In genomic region chr15:42720071-42720470, GRCh38 we compare ENCODE assay signal across 24 cellular contexts. TPM values are rescaled to one million over a fixed set of nuclear protein-coding genes. Genes with fewer than 3 reads are reported as not detected.
A peak's percentile ranks its signal among the peaks of the same experiment; 100 is the strongest.
DNase-seq lines count a peak whose midpoint lies in the region; ATAC-seq, FAIRE-seq and TF ChIP-seq lines count a peak whose summit lies in the region.
"Had no signal": no experiment of that assay in that cellular context is flagged by ENCODE, and none has a peak within 500 bp of the region (broad histone marks: within the 10 kb centered on the region; RNA-seq: fewer than 3 reads in every experiment).

No MANE protein-coding gene starts in this region.

- no peak for DNase-seq in CD8-positive, alpha-beta memory T cell
- DNase-seq in RWPE1 (ENCODE audit: low spot score) = no peak
- DNase-seq in bronchial epithelial cell (ENCODE audit: low read depth) = no peak
- peak; percentile 61 for DNase-seq in osteoblast (ENCODE audit: insufficient read length, low spot score, missing footprints)
- no peak for DNase-seq in activated CD4-positive, alpha-beta memory T cell treated with anti-CD3 and anti-CD28 coated beads for 36 hours
- no peak for DNase-seq in H4 (ENCODE audit: low spot score)
- DNase-seq: activated CD4-positive, alpha-beta T cell treated with anti-CD3 and anti-CD28 coated beads, Interleukin-2, amount 50 U/mL, for 48 hours; activated naive CD4-positive, alpha-beta T cell; activated T-cell treated with anti-CD3 and anti-CD28 coated beads for 4 hours; foreskin keratinocyte; mesendoderm; NCI-H1436 treated with DMSO at 0.1 percent for 48 hours; NK-92 treated with Interleukin-12 subunit alpha and Interleukin-12 subunit beta, amount 100 ng/mL, for 24 hours; right cardiac atrium; stimulated activated CD4-positive, alpha-beta T cell treated with anti-CD3 and anti-CD28 coated beads, Interleukin-4, amount 100 ng/mL, for 24 hours; stimulated activated naive CD4-positive, alpha-beta T cell treated with Interleukin-2 at 50 U/mL for 16 hours; thyroid gland had no signal

- no peak overlapping the region for H3K27ac ChIP-seq in CD8-positive, alpha-beta memory T cell (ENCODE audit: low read depth, low read length)
- H3K27ac ChIP-seq in RWPE1 = peak overlapping the region; percentile 12; the same call in 1 of the 2 replicates
- H3K27ac ChIP-seq in osteoblast (ENCODE audit: low read depth, low read length) = no peak overlapping the region
- H3K27ac ChIP-seq: KMS-11, pancreas, thyroid gland had no signal

- intact Hi-C loops in activated CD4-positive, alpha-beta memory T cell treated with anti-CD3 and anti-CD28 coated beads for 36 hours (cut with micrococcal nuclease) = no loop called here

- no peaks in the 10 kb centered on the region for H3K9me3 ChIP-seq in CD8-positive, alpha-beta memory T cell (ENCODE audit: low read length)
- H3K9me3 ChIP-seq in osteoblast (ENCODE audit: low read depth, low read length) = no peaks in the 10 kb centered on the region
- H3K9me3 ChIP-seq: pancreas, thyroid gland had no signal

- H3K27me3 ChIP-seq in CD8-positive, alpha-beta memory T cell (ENCODE audit: insufficient read depth, low read length, poor library complexity, severe bottlenecking) = no peaks in the 10 kb centered on the region
- H3K27me3 ChIP-seq in bronchial epithelial cell (ENCODE audit: control insufficient read depth, insufficient read depth, low read length) (no peaks in the 10 kb centered on the region), osteoblast (ENCODE audit: insufficient read depth, low read length) (no peaks in the 10 kb centered on the region)
- H3K27me3 ChIP-seq: foreskin keratinocyte, pancreas, thyroid gland had no signal

- no peak for ATAC-seq in HG03571 (IDR thresholded peaks at IDR 0.05; ENCODE audit: unreplicated experiment)
- ATAC-seq: pancreas, right cardiac atrium had no signal

- H3K79me2 ChIP-seq in osteoblast (ENCODE audit: insufficient read depth, low read length) = no peaks in the 10 kb centered on the region

- H3K27ac Mint-ChIP-seq in CD8-positive, alpha-beta memory T cell = peak overlapping the region in 5 of 8 donors; percentile 14 to 68 (median 51)
- H3K27ac Mint-ChIP-seq in activated CD4-positive, alpha-beta memory T cell treated with anti-CD3 and anti-CD28 coated beads for 36 hours = no peak overlapping the region
- H3K27ac Mint-ChIP-seq: GM23338 had no signal

- H3K4me1 ChIP-seq in CD8-positive, alpha-beta memory T cell (ENCODE audit: insufficient read depth, low read length) = no peaks in the 10 kb centered on the region
- peaks cover 4% of the 10 kb centered on the region for H3K4me1 ChIP-seq in osteoblast (ENCODE audit: insufficient read depth, low read length)
- H3K4me1 ChIP-seq: pancreas, thyroid gland had no signal

- peaks cover 0 to 63% (median 8%) of the 10 kb centered on the region in 3 donors for H3K36me3 Mint-ChIP-seq in CD8-positive, alpha-beta memory T cell
- peaks cover 3% of the 10 kb centered on the region for H3K36me3 Mint-ChIP-seq in activated CD4-positive, alpha-beta memory T cell treated with anti-CD3 and anti-CD28 coated beads for 36 hours

- no peak overlapping the region for H2AFZ ChIP-seq in osteoblast (ENCODE audit: low read length)
- H2AFZ ChIP-seq: GM23338 had no signal

- peak; percentile 86 for FAIRE-seq in bronchial epithelial cell (lab: Jason Lieb, UNC)
- FAIRE-seq: GM18507, HTR-8/SVneo, pancreas had no signal

- CTCF ChIA-PET in CD8-positive, alpha-beta memory T cell (lab: Charles Lee) = no interaction called here
- CTCF ChIA-PET in RWPE1 (lab: Yijun Ruan, JAX) = interaction anchor here (0.6 to 0.9 kb wide), 2 partner anchors 35 to 206 kb away, joined by 3 to 5 read pairs; no protein-coding TSS in a partner anchor
- CTCF ChIA-PET in activated CD4-positive, alpha-beta memory T cell treated with anti-CD3 and anti-CD28 coated beads for 36 hours (lab: Charles Lee) = no interaction called here

- TF ChIP-seq CTCF in RWPE1 (conservative IDR thresholded peaks at IDR 0.05; ENCODE audit: low read depth) (no peak), bronchial epithelial cell (IDR thresholded peaks at IDR 0.05; ENCODE audit: insufficient read depth, low read length, severe bottlenecking) (no peak), osteoblast (IDR thresholded peaks at IDR 0.05; ENCODE audit: extremely low read depth, low read depth, low read length) (no peak)

- POLR2A ChIA-PET in CD8-positive, alpha-beta memory T cell (lab: Charles Lee) = no interaction called here
- POLR2A ChIA-PET in RWPE1 (lab: Yijun Ruan, JAX; ENCODE audit: low non-redundant PET) = no interaction called here
- POLR2A ChIA-PET in activated CD4-positive, alpha-beta memory T cell treated with anti-CD3 and anti-CD28 coated beads for 36 hours (lab: Charles Lee) = no interaction called here

- H4K20me1 ChIP-seq in osteoblast (ENCODE audit: insufficient read depth, low read length) = no peaks in the 10 kb centered on the region

- H3K27me3 Mint-ChIP-seq in CD8-positive, alpha-beta memory T cell = no peaks in the 10 kb centered on the region
- H3K27me3 Mint-ChIP-seq in activated CD4-positive, alpha-beta memory T cell treated with anti-CD3 and anti-CD28 coated beads for 36 hours = no peaks in the 10 kb centered on the region
- H3K27me3 Mint-ChIP-seq: central memory CD8-positive, alpha-beta T cell had no signal

- H3K4me1 Mint-ChIP-seq in CD8-positive, alpha-beta memory T cell = no peaks in the 10 kb centered on the region
- no peaks in the 10 kb centered on the region for H3K4me1 Mint-ChIP-seq in activated CD4-positive, alpha-beta memory T cell treated with anti-CD3 and anti-CD28 coated beads for 36 hours (ENCODE audit: low read depth)
- H3K4me1 Mint-ChIP-seq: central memory CD8-positive, alpha-beta T cell; GM23338 had no signal

- H3K4me2 ChIP-seq in osteoblast (ENCODE audit: insufficient read depth, low read length) = no peak overlapping the region
- H3K4me2 ChIP-seq: GM23338, KMS-11 had no signal

- no peak overlapping the region for H3K4me3 Mint-ChIP-seq in CD8-positive, alpha-beta memory T cell
- no peak overlapping the region for H3K4me3 Mint-ChIP-seq in activated CD4-positive, alpha-beta memory T cell treated with anti-CD3 and anti-CD28 coated beads for 36 hours
- H3K4me3 Mint-ChIP-seq: central memory CD8-positive, alpha-beta T cell; GM23338 had no signal

- H3K9me3 Mint-ChIP-seq in CD8-positive, alpha-beta memory T cell = no peaks in the 10 kb centered on the region
- no peaks in the 10 kb centered on the region for H3K9me3 Mint-ChIP-seq in activated CD4-positive, alpha-beta memory T cell treated with anti-CD3 and anti-CD28 coated beads for 36 hours
- H3K9me3 Mint-ChIP-seq: central memory CD8-positive, alpha-beta T cell; GM23338 had no signal

- H3K36me3 ChIP-seq in CD8-positive, alpha-beta memory T cell (ENCODE audit: insufficient read depth, low read length) = peaks cover 12% of the 10 kb centered on the region
- H3K36me3 ChIP-seq in bronchial epithelial cell (ENCODE audit: control insufficient read depth, insufficient read depth, low read length) = no peaks in the 10 kb centered on the region
- H3K36me3 ChIP-seq in osteoblast (ENCODE audit: insufficient read depth, low read length) = peaks cover 21% of the 10 kb centered on the region

- H3K4me3 ChIP-seq in CD8-positive, alpha-beta memory T cell (ENCODE audit: low read length) = no peak overlapping the region
- H3K4me3 ChIP-seq in bronchial epithelial cell (ENCODE audit: low read depth, low read length) (no peak overlapping the region), osteoblast (ENCODE audit: insufficient read depth, low read length) (no peak overlapping the region)
- H3K4me3 ChIP-seq: GM23338, pancreas, thyroid gland had no signal

RNA-seq across cellular contexts. Expression of gene CDAN1, which starts 16.9 kb away (rescaled TPM):
- total RNA-seq in CD8-positive, alpha-beta memory T cell = 10 to 100 TPM; 24.7 to 24.8 TPM
- 11.2 TPM for polyA plus RNA-seq in CD8-positive, alpha-beta memory T cell
- total RNA-seq in bronchial epithelial cell = 8.7 and 9.0 TPM in 2 replicates
- 7.6 and 9.7 TPM in 2 replicates for total RNA-seq in osteoblast
- total RNA-seq in activated CD4-positive, alpha-beta memory T cell treated with anti-CD3 and anti-CD28 coated beads for 36 hours = 10 to 100 TPM; 20.9 to 21.0 TPM
- 8.2 and 11.6 TPM in 2 replicates for total RNA-seq in H4 (2014; rRNA removed; shearing (Covaris generic))
